Comparison of ENCODE assay signal across 23 cellular contexts in genomic region chr19:33094504-33095067, GRCh38. TPM values are rescaled to one million over a fixed set of nuclear protein-coding genes. Genes with fewer than 3 reads are reported as not detected.
"Had no signal": no experiment of that assay in that cellular context is flagged by ENCODE, and none has a peak within 500 bp of the region (broad histone marks: within the 10 kb centered on the region; RNA-seq: fewer than 3 reads in every experiment).

No MANE protein-coding gene starts in this region.

- H3K9me3 Mint-ChIP-seq: activated T-helper 2 cell treated with anti-CD3 and anti-CD28 coated beads, Interferon-gamma antibody, Interleukin-2, Interleukin-4, amounts not matched to agents 10 μg/mL and 5 μg/mL and 100 μg/mL, durations not matched to agents 14 hours and 24 hours and 36 hours; memory B cell; natural killer cell; T-cell had no signal

- H3K27me3 Mint-ChIP-seq: memory B cell, T-cell had no signal

- FAIRE-seq: endometrium had no signal

- H3K4me3 ChIP-seq: cardiac muscle cell, esophagus squamous epithelium, left lung, right atrium auricular region, smooth muscle cell, tibial nerve, vagina had no signal

- H3K27ac ChIP-seq: cardiac muscle cell, esophagus squamous epithelium, left lung, right atrium auricular region, tibial nerve, vagina had no signal

- H3K4me2 ChIP-seq: smooth muscle cell had no signal

- H3K27me3 ChIP-seq: cardiac muscle cell, esophagus squamous epithelium, left lung, right atrium auricular region, tibial nerve, vagina had no signal

- H3K4me3 Mint-ChIP-seq: memory B cell, natural killer cell, T-cell had no signal

- H3K4me1 ChIP-seq: esophagus squamous epithelium, left lung, right atrium auricular region, tibial nerve, vagina had no signal

- DNase-seq: activated CD4-positive, alpha-beta T cell treated with anti-CD3 and anti-CD28 coated beads, Interleukin-2, amount 50 U/mL, for 4 hours; activated naive CD4-positive, alpha-beta T cell treated with anti-CD3 and anti-CD28 coated beads, Interleukin-2, amount 50 U/mL, for 16 hours; esophagus squamous epithelium; glutamatergic neuron; left lung; natural killer cell; stimulated activated CD4-positive, alpha-beta T cell treated with anti-CD3 and anti-CD28 coated beads, Interleukin-4, amount 100 ng/mL, for 4 hours; stimulated activated CD8-positive, alpha-beta memory T cell treated with anti-CD3 and anti-CD28 coated beads, Interleukin-4, amount 100 ng/mL, for 48 hours; stimulated activated naive CD4-positive, alpha-beta T cell treated with Interleukin-2 at 50 U/mL for 16 hours; substantia nigra; T-cell; T-helper 9 cell had no signal

- H3K4me1 Mint-ChIP-seq: memory B cell, T-cell had no signal

- H3K27ac Mint-ChIP-seq: activated T-helper 2 cell treated with anti-CD3 and anti-CD28 coated beads, Interferon-gamma antibody, Interleukin-2, Interleukin-4, amounts not matched to agents 10 μg/mL and 5 μg/mL and 100 μg/mL, durations not matched to agents 14 hours and 24 hours and 36 hours; memory B cell; natural killer cell; T-cell had no signal

- H3K9me3 ChIP-seq: esophagus squamous epithelium, left lung, right atrium auricular region, tibial nerve, vagina had no signal

- ATAC-seq: activated CD4-positive, CD25-positive, alpha-beta regulatory T cell treated with anti-CD3 and anti-CD28 coated beads, Interleukin-2, amount 50 U/mL, for 24 hours; left lung; natural killer cell; T-cell had no signal

RNA-seq across cellular contexts. Expression of gene WDR88, which starts 37.3 kb away (rescaled TPM):
- total RNA-seq: activated T-helper 2 cell treated with anti-CD3 and anti-CD28 coated beads, Interferon-gamma antibody, Interleukin-2, Interleukin-4, amounts not matched to agents 10 μg/mL and 5 μg/mL and 100 μg/mL, durations not matched to agents 14 hours and 24 hours and 36 hours; cardiac muscle cell; esophagus squamous epithelium; fibroblast of villous mesenchyme; left lung; natural killer cell; right atrium auricular region; smooth muscle cell; tibial nerve; vagina had no signal
- polyA plus RNA-seq: adipose tissue, smooth muscle cell had no signal
